ENCODE assay signal across 31 cellular contexts in the genomic region with DNA sequence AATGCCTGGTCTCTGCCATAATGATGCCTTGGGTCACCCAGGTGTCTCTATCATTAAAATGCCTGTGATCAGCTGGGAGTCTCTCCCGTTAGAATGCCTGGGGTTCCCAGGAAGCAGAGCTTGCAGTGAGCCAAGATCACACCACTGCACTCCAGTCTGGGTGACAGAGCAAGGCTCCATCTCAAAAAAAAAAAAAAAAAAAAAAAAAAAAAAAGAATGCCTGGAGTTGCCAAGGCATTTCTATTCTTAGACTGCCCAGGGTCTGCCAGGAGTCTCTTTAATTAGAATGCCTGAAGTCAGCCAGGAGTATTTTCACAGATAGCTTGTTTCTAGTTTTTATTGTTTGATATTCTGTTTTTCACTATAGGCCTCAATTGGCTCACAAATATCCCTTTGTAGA.
"Had no signal": no experiment of that assay in that cellular context is flagged by ENCODE, and none has a peak within 500 bp of the region (broad histone marks: within the 10 kb centered on the region; RNA-seq: fewer than 3 reads in every experiment).

No MANE protein-coding gene starts in this region.

- H3K4me1 Mint-ChIP-seq: activated B cell treated with CpG ODN at 0.5 μM for 24 hours, brain had no signal

- H3K36me3 Mint-ChIP-seq: brain had no signal

- H3K27ac Mint-ChIP-seq: activated B cell treated with CpG ODN at 0.5 μM for 24 hours; activated CD4-positive, alpha-beta memory T cell treated with anti-CD3 and anti-CD28 coated beads for 36 hours; activated naive CD4-positive, alpha-beta T cell treated with anti-CD3 and anti-CD28 coated beads for 36 hours; activated naive CD4-positive, alpha-beta T cell treated with anti-CD3 and anti-CD28 coated beads, Interleukin-2, amount 50 U/mL, for 72 hours; activated T-helper 1 cell treated with anti-CD3 and anti-CD28 coated beads, Interleukin-12 subunit alpha, Interleukin-12 subunit beta, Interleukin-2, Interleukin-4 antibody, amounts not matched to agents 30 ng/mL and 10 ng/mL and 1 ng/mL, durations not matched to agents 14 hours and 24 hours and 36 hours; brain had no signal

- H3K4me1 ChIP-seq: Peyer's patch had no signal

- H3K4me3 ChIP-seq: K562, Peyer's patch had no signal

- H3K27me3 Mint-ChIP-seq: activated B cell treated with CpG ODN at 0.5 μM for 24 hours; activated CD4-positive, alpha-beta memory T cell treated with anti-CD3 and anti-CD28 coated beads for 36 hours; brain had no signal

- H3K4me3 Mint-ChIP-seq: activated B cell treated with CpG ODN at 0.5 μM for 24 hours; activated CD4-positive, alpha-beta memory T cell treated with anti-CD3 and anti-CD28 coated beads for 36 hours; activated naive CD4-positive, alpha-beta T cell treated with anti-CD3 and anti-CD28 coated beads for 36 hours; activated T-cell treated with anti-CD3 and anti-CD28 coated beads, Interleukin-2, amount 50 U/mL, for 4 hours; activated T-helper 1 cell treated with anti-CD3 and anti-CD28 coated beads, Interleukin-12 subunit alpha, Interleukin-12 subunit beta, Interleukin-2, Interleukin-4 antibody, amounts not matched to agents 30 ng/mL and 10 ng/mL and 1 ng/mL, durations not matched to agents 14 hours and 24 hours and 36 hours; brain had no signal

- H3K27me3 ChIP-seq: Peyer's patch had no signal

- H3K36me3 ChIP-seq: Peyer's patch had no signal

- DNase-seq: activated B cell treated with CpG ODN at 0.5 μM for 24 hours; activated CD4-positive, alpha-beta memory T cell treated with anti-CD3 and anti-CD28 coated beads for 36 hours; activated CD4-positive, alpha-beta T cell treated with anti-CD3 and anti-CD28 coated beads for 4 hours; activated CD4-positive, alpha-beta T cell treated with anti-CD3 and anti-CD28 coated beads, Interleukin-2, amount 50 U/mL, for 1 hour; activated CD4-positive, CD25-positive, alpha-beta regulatory T cell treated with anti-CD3 and anti-CD28 coated beads, Interleukin-2, amount 50 U/mL, for 72 hours; activated CD8-positive, alpha-beta memory T cell treated with anti-CD3 and anti-CD28 coated beads, Interleukin-2, amount 50 U/mL, for 4 hours; activated gamma-delta T cell treated with Interleukin-2 at 50 U/mL for 16 hours; activated naive CD4-positive, alpha-beta T cell treated with anti-CD3 and anti-CD28 coated beads for 36 hours; activated T-cell treated with anti-CD3 and anti-CD28 coated beads for 4 hours; activated T-cell treated with anti-CD3 and anti-CD28 coated beads, Interleukin-2, amount 50 U/mL, for 4 hours; anterior cingulate cortex; central memory CD4-positive, alpha-beta T cell; NCI-H1092 treated with DMSO at 0.1 percent for 48 hours; NCI-H1417; NCI-H146; NCI-H187 treated with DMSO at 0.1 percent for 48 hours; NCI-H2081 treated with DMSO at 0.1 percent for 48 hours; NCI-H345; NCI-H524 treated with DMSO at 0.1 percent for 48 hours; PC-3; Peyer's patch; RPMI8226; SW 1271; T-helper 1 cell; T-helper 2 cell; T-helper 9 cell had no signal

- H3K27ac ChIP-seq: Peyer's patch, VCaP had no signal

- ATAC-seq: activated T-cell treated with anti-CD3 and anti-CD28 coated beads, Interleukin-2, amount 50 U/mL, for 4 hours; K562; PC-3 had no signal
